ENCODE assay signal across 16 cellular contexts in genomic region chr3:4340077-4340410, GRCh38. TPM values are rescaled to one million over a fixed set of nuclear protein-coding genes. Genes with fewer than 3 reads are reported as not detected.
DNase-seq lines count a peak whose midpoint lies in the region; ATAC-seq, FAIRE-seq and TF ChIP-seq lines count a peak whose summit lies in the region.
"Had no signal": no experiment of that assay in that cellular context is flagged by ENCODE, and none has a peak within 500 bp of the region (broad histone marks: within the 10 kb centered on the region; RNA-seq: fewer than 3 reads in every experiment).

No MANE protein-coding gene starts in this region.

- H3K27ac Mint-ChIP-seq in WTC11 (no peak overlapping the region), chondrocyte (ENCODE audit: unreplicated experiment) (peak overlapping the region; percentile 43), nephron (peak overlapping the region; percentile 75 to 91 (median 89)), type B pancreatic cell (peak overlapping the region; percentile 3)

- H3K4me3 ChIP-seq in BE2C (ENCODE audit: low read depth, low read length), result no peak overlapping the region
- H3K4me3 ChIP-seq in HepG2 (replicated peaks in 1 of 3; ENCODE audit: insufficient read depth in 1 of 3, low read depth in 2 of 3, low read length in 3 of 3), result no peak overlapping the region
- H3K4me3 ChIP-seq: Peyer's patch had no signal

- no peak for TF ChIP-seq RAD21 in HepG2 (CRISPR knock-in tag; IDR thresholded peaks at IDR 0.05)

- no peak overlapping the region for H3K4me3 Mint-ChIP-seq in WTC11
- no peak overlapping the region for H3K4me3 Mint-ChIP-seq in chondrocyte (ENCODE audit: unreplicated experiment)
- H3K4me3 Mint-ChIP-seq in nephron, result no peak overlapping the region
- H3K4me3 Mint-ChIP-seq in type B pancreatic cell, result no peak overlapping the region

- no peaks in the 10 kb centered on the region for H3K27me3 ChIP-seq in BE2C
- H3K27me3 ChIP-seq in HepG2 (ENCODE audit: control insufficient read depth in 1 of 2, insufficient read depth in 2 of 2, low read length in 2 of 2), result no peaks in the 10 kb centered on the region
- H3K27me3 ChIP-seq: Peyer's patch had no signal

- H3K36me3 ChIP-seq in BE2C (no peaks in the 10 kb centered on the region), HepG2 (replicated peaks in 1 of 2; ENCODE audit: control insufficient read depth in 1 of 2, insufficient read depth in 2 of 2, low read length in 2 of 2) (peaks cover 0 to 2% of the 10 kb centered on the region in 2 experiments; a peak in 1 of 5 replicates)
- H3K36me3 ChIP-seq: Peyer's patch had no signal

- in situ Hi-C loops in HepG2 (cut with HindIII; ENCODE audit: extremely low pct_ligation_motif_present, low pct_unique_long_range_greater_than_20kb), result no loop called here

- 88% methylated on average over 4 of the region's 4 CpGs for WGBS in HepG2 (ENCODE audit: low lambda C conversion rate)

- H4K20me1 ChIP-seq in HepG2 (ENCODE audit: insufficient read depth, low read length), result no peaks in the 10 kb centered on the region

- TF ChIP-seq CTCF in WTC11 (IDR thresholded peaks at IDR 0.05) (no peak), chondrocyte (IDR thresholded peaks at IDR 0.05) (no peak), nephron (IDR thresholded peaks at IDR 0.05; ENCODE audit: unreplicated experiment in 3 of 3) (no peak), type B pancreatic cell (conservative IDR thresholded peaks at IDR 0.05) (no peak), BE2C (IDR thresholded peaks at IDR 0.05; ENCODE audit: low read depth, low read length) (no peak), HepG2 (CRISPR knock-in tag; IDR thresholded peaks at IDR 0.05) (no peak)

- no peak for FAIRE-seq in HepG2 (lab: Jason Lieb, UNC)

- H3K36me3 Mint-ChIP-seq in WTC11, result no peaks in the 10 kb centered on the region
- no peaks in the 10 kb centered on the region for H3K36me3 Mint-ChIP-seq in chondrocyte (ENCODE audit: low read depth)
- peaks cover 12% of the 10 kb centered on the region for H3K36me3 Mint-ChIP-seq in nephron (ENCODE audit: low read depth)
- H3K36me3 Mint-ChIP-seq in type B pancreatic cell, result peaks cover 4% of the 10 kb centered on the region

- POLR2A ChIA-PET in WTC11 (lab: Charles Lee), result no interaction called here
- POLR2A ChIA-PET in HepG2 (lab: Yijun Ruan, JAX), result no interaction called here

- no TSS peak for BruUV-seq in HepG2 (replicated peaks; lab: Mats Ljungman, UMichigan)

- DNase-seq in WTC11 (ENCODE audit: low spot score), result no peak
- no peak for DNase-seq in chondrocyte (ENCODE audit: low spot score)
- DNase-seq in type B pancreatic cell (ENCODE audit: extremely low spot score, unreplicated experiment), result no peak
- no peak for DNase-seq in BE2C
- no peak for DNase-seq in AG20443 (ENCODE audit: low spot score)
- no peak for DNase-seq in NCI-H345 (lab: John Stamatoyannopoulos, UW)
- no peak for DNase-seq in HepG2 (ENCODE audit: low spot score)
- DNase-seq: COR-L47, DMS153, NCI-H1417 treated with DMSO at 0.1 percent for 48 hours, NCI-H2029, NCI-H2171 treated with DMSO at 0.1 percent for 48 hours, NCI-H510A, Peyer's patch, SHP77 treated with DMSO at 0.1 percent for 48 hours had no signal

- H3K9me3 ChIP-seq in BE2C (no peaks in the 10 kb centered on the region), HepG2 (ENCODE audit: low read length) (no peaks in the 10 kb centered on the region)
- H3K9me3 ChIP-seq: Peyer's patch had no signal

- no peak overlapping the region for H2AFZ ChIP-seq in HepG2 (ENCODE audit: low read length)

- no peak for TF ChIP-seq POLR2A in HepG2 (IDR thresholded peaks at IDR 0.05; ENCODE audit: insufficient read depth in 1 of 2, low read depth in 2 of 2, low read length in 2 of 2)

- H3K27me3 Mint-ChIP-seq in WTC11 (ENCODE audit: low read depth) (no peaks in the 10 kb centered on the region; the same call in 1 of the 2 replicates), chondrocyte (ENCODE audit: low read depth) (no peaks in the 10 kb centered on the region), nephron (ENCODE audit: low read depth) (no peaks in the 10 kb centered on the region), type B pancreatic cell (no peaks in the 10 kb centered on the region)

- peaks cover 6% of the 10 kb centered on the region; the same call in 1 of the 2 replicates for H3K4me1 ChIP-seq in BE2C
- no peaks in the 10 kb centered on the region for H3K4me1 ChIP-seq in HepG2 (ENCODE audit: insufficient read depth, low read length)
- H3K4me1 ChIP-seq: Peyer's patch had no signal

- no peak overlapping the region for H3K9ac ChIP-seq in HepG2 (ENCODE audit: insufficient read depth, low read depth, low read length)

- CTCF ChIA-PET in WTC11 (lab: Charles Lee), result interaction anchor here (0.9 to 2.3 kb wide), 3 partner anchors 11 to 294 kb away, joined by 3 to 16 read pairs (median 5); no protein-coding TSS in a partner anchor
- CTCF ChIA-PET in HepG2 (lab: Yijun Ruan, JAX; ENCODE audit: low intra/inter-chr PET ratio, low total read pairs), result no interaction called here

- no peak overlapping the region for H3K4me2 ChIP-seq in HepG2 (ENCODE audit: low read depth, low read length)

- 0 out of 2 replicates have a peak, but pooled peaks cover 3% of the 10 kb centered on the region for H3K9me3 Mint-ChIP-seq in WTC11
- H3K9me3 Mint-ChIP-seq in chondrocyte (ENCODE audit: low read depth), result no peaks in the 10 kb centered on the region
- H3K9me3 Mint-ChIP-seq in nephron, result peaks cover 12% of the 10 kb centered on the region
- no peaks in the 10 kb centered on the region for H3K9me3 Mint-ChIP-seq in type B pancreatic cell

- ATAC-seq in WTC11 (no peak), HepG2 (no peak)

- TF ChIP-seq EP300 in HepG2 (IDR thresholded peaks at IDR 0.05; ENCODE audit: low read depth in 2 of 2, low read length in 2 of 2), result no peak
- no peak for TF ChIP-seq EP300 in HepG2 (CRISPR knock-in tag; IDR thresholded peaks at IDR 0.05; ENCODE audit: borderline replicate concordance)

- H3K4me1 Mint-ChIP-seq in WTC11, result peaks cover 37% of the 10 kb centered on the region
- peaks cover 34% of the 10 kb centered on the region for H3K4me1 Mint-ChIP-seq in chondrocyte (ENCODE audit: low read depth)
- H3K4me1 Mint-ChIP-seq in nephron, result peaks cover 10% of the 10 kb centered on the region
- peaks cover 20% of the 10 kb centered on the region for H3K4me1 Mint-ChIP-seq in type B pancreatic cell (ENCODE audit: unreplicated experiment)

- no peak overlapping the region for H3K27ac ChIP-seq in HepG2 (ENCODE audit: extremely low read length, insufficient read depth, low read length)
- H3K27ac ChIP-seq: Peyer's patch had no signal

- no peaks in the 10 kb centered on the region for H3K79me2 ChIP-seq in HepG2 (ENCODE audit: insufficient read depth, low read length)

- intact Hi-C loops in HepG2 (cut with micrococcal nuclease; ENCODE audit: unreplicated experiment), result no loop called here

TF ChIP-seq in WTC11, 78 proteins besides CTCF, POLR2A, EP300 and RAD21:
- TF ChIP-seq CBFB (CRISPR knock-in tag; IDR thresholded peaks at IDR 0.05; ENCODE audit: low read depth) (no peak), ZNF317 (CRISPR knock-in tag; IDR thresholded peaks at IDR 0.05; ENCODE audit: borderline replicate concordance, low read depth) (peak; percentile 76)

TF ChIP-seq in HepG2, 621 proteins besides CTCF, POLR2A, EP300 and RAD21 (continues in another document):
- no peak for TF ChIP-seq DNMT1 (CRISPR knock-in tag; IDR thresholded peaks at IDR 0.05)
- TF ChIP-seq ZNF530 (CRISPR knock-in tag; IDR thresholded peaks at IDR 0.05; ENCODE audit: low read depth), result no peak
- no peak for TF ChIP-seq TOPORS (CRISPR knock-in tag; IDR thresholded peaks at IDR 0.05)
- TF ChIP-seq ATF1 (CRISPR knock-in tag; IDR thresholded peaks at IDR 0.05), result no peak
- TF ChIP-seq, protein P1, sequence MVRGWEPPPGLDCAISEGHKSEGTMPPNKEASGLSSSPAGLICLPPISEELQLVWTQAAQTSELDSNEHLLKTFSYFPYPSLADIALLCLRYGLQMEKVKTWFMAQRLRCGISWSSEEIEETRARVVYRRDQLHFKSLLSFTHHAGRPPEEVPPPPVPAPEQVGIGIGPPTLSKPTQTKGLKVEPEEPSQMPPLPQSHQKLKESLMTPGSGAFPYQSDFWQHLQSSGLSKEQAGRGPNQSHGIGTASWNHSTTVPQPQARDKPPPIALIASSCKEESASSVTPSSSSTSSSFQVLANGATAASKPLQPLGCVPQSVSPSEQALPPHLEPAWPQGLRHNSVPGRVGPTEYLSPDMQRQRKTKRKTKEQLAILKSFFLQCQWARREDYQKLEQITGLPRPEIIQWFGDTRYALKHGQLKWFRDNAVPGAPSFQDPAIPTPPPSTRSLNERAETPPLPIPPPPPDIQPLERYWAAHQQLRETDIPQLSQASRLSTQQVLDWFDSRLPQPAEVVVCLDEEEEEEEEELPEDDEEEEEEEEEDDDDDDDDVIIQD (CRISPR knock-in tag; IDR thresholded peaks at IDR 0.05; ENCODE audit: low read depth), result no peak
- no peak for TF ChIP-seq ZNF781 (CRISPR knock-in tag; IDR thresholded peaks at IDR 0.05; ENCODE audit: borderline replicate concordance, not compliant biosample characterization)

RNA-seq across cellular contexts. Expression of gene SETMAR, which starts 36.9 kb away (rescaled TPM):
- total RNA-seq in WTC11 (2021), result 11.6 to 15.0 TPM (median 14.7 TPM) in 3 replicates
- 11.0 to 16.6 TPM (median 13.1 TPM) in 3 replicates for total RNA-seq in chondrocyte
- 17.6 and 34.5 TPM in 2 replicates for total RNA-seq in type B pancreatic cell (ENCODE audit: low replicate concordance)
- 6.5 TPM for polyA plus RNA-seq in BE2C (2012; ENCODE audit: insufficient read depth, insufficient read length, low read depth)
- total RNA-seq in HepG2 (2016; rRNA removed; fragmentation: Illumina TruSeq; extraction: Trizol), result 16.7 and 20.5 TPM in 2 replicates
- 6.1 and 7.6 TPM in 2 replicates for total RNA-seq in HepG2 (2016; cell fraction: cytosol; rRNA removed; fragmentation: Illumina TruSeq; extraction: Trizol; ENCODE audit: low read depth)
- total RNA-seq in HepG2 (2016; cell fraction: insoluble cytoplasmic fraction; rRNA removed; fragmentation: Illumina TruSeq; extraction: Trizol), result 16.3 and 19.1 TPM in 2 replicates
- total RNA-seq in HepG2 (2016; cell fraction: membrane; rRNA removed; fragmentation: Illumina TruSeq; extraction: Trizol), result 10.2 and 10.7 TPM in 2 replicates
- 11.8 and 16.3 TPM in 2 replicates for total RNA-seq in HepG2 (2016; cell fraction: nucleus; rRNA removed; fragmentation: Illumina TruSeq; extraction: Trizol)
- 5.3 and 7.0 TPM in 2 replicates for polyA plus RNA-seq in HepG2 (2011; rRNA removed)
- 3.5 and 5.6 TPM in 2 replicates for polyA plus RNA-seq in HepG2 (2011; cell fraction: cytosol; rRNA removed)
- 4.9 and 5.1 TPM in 2 replicates for polyA plus RNA-seq in HepG2 (2011; cell fraction: nucleus; rRNA removed)
- 6.7 and 8.0 TPM in 2 replicates for polyA plus RNA-seq in HepG2 (2012)
- 2.6 and 3.6 TPM in 2 replicates for polyA plus RNA-seq in HepG2 (2016; cell fraction: cytosol; fragmentation: Illumina TruSeq; extraction: Trizol; ENCODE audit: low read depth)
- polyA plus RNA-seq in HepG2 (2016; cell fraction: insoluble cytoplasmic fraction; fragmentation: Illumina TruSeq; extraction: Trizol; ENCODE audit: low read depth), result 18.7 and 19.5 TPM in 2 replicates
- 4.9 and 5.8 TPM in 2 replicates for polyA plus RNA-seq in HepG2 (2016; cell fraction: membrane; fragmentation: Illumina TruSeq; extraction: Trizol; ENCODE audit: low read depth)
- polyA plus RNA-seq in HepG2 (2016; cell fraction: nucleus; fragmentation: Illumina TruSeq; extraction: Trizol; ENCODE audit: insufficient read depth, low read depth), result 12.5 and 13.0 TPM in 2 replicates
- polyA minus RNA-seq in HepG2 (2011; rRNA and poly(A)+ RNA removed; ENCODE audit: low replicate concordance), result 12.4 and 17.9 TPM in 2 replicates
- 2.1 and 4.2 TPM in 2 replicates for polyA minus RNA-seq in HepG2 (2011; cell fraction: cytosol; rRNA and poly(A)+ RNA removed)
- 24.1 and 28.3 TPM in 2 replicates for polyA minus RNA-seq in HepG2 (2011; cell fraction: nucleus; rRNA and poly(A)+ RNA removed)

Comparison
In these comparisons a context has a peak if more than half of its experiments do, and no peak if none do; other contexts are left out.
1. Of the 50 proteins assayed by ChIP-seq in both HepG2 and WTC11: peak only in HepG2: none; only in WTC11: ZNF317; in both: none; in neither: 49.